ENCODE assay signal across 29 cellular contexts in the genomic region with DNA sequence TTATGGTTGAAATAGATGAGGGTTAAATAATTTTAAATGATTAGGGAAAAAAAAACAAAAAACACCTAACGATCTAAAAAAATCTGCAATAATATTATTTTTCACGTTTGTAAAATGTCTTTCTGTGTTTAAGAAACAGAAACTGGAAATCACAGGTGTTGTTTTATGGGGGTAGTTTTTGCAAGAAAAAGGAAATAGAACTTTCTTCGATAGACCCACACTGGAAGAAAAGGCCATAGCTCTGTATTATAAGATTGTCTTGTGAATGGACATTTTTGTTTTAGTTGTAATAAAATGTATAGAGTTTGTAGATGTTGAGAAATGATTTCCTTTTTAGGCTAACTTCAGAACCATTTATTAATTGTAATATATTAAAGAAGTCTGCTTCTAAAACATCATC. TPM values are rescaled to one million over a fixed set of nuclear protein-coding genes. Genes with fewer than 3 reads are reported as not detected.
DNase-seq lines count a peak whose midpoint lies in the region; ATAC-seq, FAIRE-seq and TF ChIP-seq lines count a peak whose summit lies in the region.
"Had no signal": no experiment of that assay in that cellular context is flagged by ENCODE, and none has a peak within 500 bp of the region (broad histone marks: within the 10 kb centered on the region; RNA-seq: fewer than 3 reads in every experiment).

No MANE protein-coding gene starts in this region.

- H3K4me3 ChIP-seq in GM12865 (ENCODE audit: low read depth, low read length) (no peak overlapping the region), small intestine (ENCODE audit: low read depth in 1 of 2, low read length in 2 of 2) (no peak overlapping the region)
- H3K4me3 ChIP-seq: cardiac muscle cell, coronary artery, esophagus squamous epithelium, left lung, skin epidermis, testis had no signal

- no peaks in the 10 kb centered on the region for H3K27me3 ChIP-seq in small intestine (ENCODE audit: control insufficient read depth in 2 of 2, insufficient read depth in 2 of 2, low read length in 2 of 2)
- H3K27me3 ChIP-seq: cardiac muscle cell, esophagus squamous epithelium, left lung, testis had no signal

- peak; percentile 10 for FAIRE-seq in small intestine (lab: Jason Lieb, UNC)
- FAIRE-seq: frontal cortex, H1, HTR-8/SVneo, urothelium cell line had no signal

- H3K36me3 ChIP-seq in small intestine (ENCODE audit: control insufficient read depth in 2 of 2, insufficient read depth in 2 of 2, low read length in 2 of 2), result no peaks in the 10 kb centered on the region
- H3K36me3 ChIP-seq: cardiac muscle cell, esophagus squamous epithelium, left lung had no signal

- WGBS in small intestine, 3 donors, result 69 to 72% (median 70%) methylated on average over 3 of the region's 3 CpGs

- H3K9me3 ChIP-seq in small intestine (ENCODE audit: control insufficient read depth, low read depth), result no peaks in the 10 kb centered on the region
- H3K9me3 ChIP-seq: esophagus squamous epithelium, left lung, testis had no signal

- ATAC-seq in GM18907 (IDR thresholded peaks at IDR 0.05; ENCODE audit: unreplicated experiment) (no peak), GM19455 (IDR thresholded peaks at IDR 0.05; ENCODE audit: unreplicated experiment) (no peak)
- ATAC-seq: left lung; naive thymus-derived CD4-positive, alpha-beta T cell had no signal

- H3K4me1 ChIP-seq in small intestine (ENCODE audit: control insufficient read depth in 2 of 2, insufficient read depth in 1 of 2, low read depth in 1 of 2, low read length in 1 of 2), result peaks cover 8 to 13% of the 10 kb centered on the region in 2 donors

- TF ChIP-seq CTCF in GM12865 (IDR thresholded peaks at IDR 0.05; ENCODE audit: insufficient read depth, low read depth, low read length, missing control alignments) (no peak), GM20000 (IDR thresholded peaks at IDR 0.05; ENCODE audit: extremely low read depth, missing control alignments) (no peak)

- DNase-seq in GM12865 (ENCODE audit: low read depth), result peak; percentile 40
- DNase-seq in GM20000 (ENCODE audit: low spot score), result peak; percentile 25
- peak; percentile 32 for DNase-seq in NAMALWA (ENCODE audit: low spot score)
- DNase-seq in small intestine, result no peak
- DNase-seq in NCI-H128 (lab: John Stamatoyannopoulos, UW; ENCODE audit: unreplicated experiment), result no peak
- DNase-seq: activated CD4-positive, alpha-beta T cell treated with anti-CD3 and anti-CD28 coated beads, Interleukin-2, amount 50 U/mL, for 48 hours; activated CD8-positive, alpha-beta memory T cell treated with anti-CD3 and anti-CD28 coated beads, Interleukin-2, amount 50 U/mL, for 4 hours; aorta; EL; endodermal cell; esophagus squamous epithelium; hypothalamus; left lung; naive thymus-derived CD4-positive, alpha-beta T cell; NCI-H1930; NCI-H2227 treated with DMSO at 0.1 percent for 48 hours; NCI-H774; OCI-M1; stimulated activated CD4-positive, alpha-beta T cell treated with anti-CD3 and anti-CD28 coated beads, Interleukin-2, amount 100 ng/mL, for 24 hours; testis had no signal

- no peak overlapping the region for H3K27ac ChIP-seq in small intestine (ENCODE audit: low read depth in 1 of 2, low read length in 1 of 2)
- H3K27ac ChIP-seq: cardiac muscle cell, coronary artery, esophagus squamous epithelium, left lung, skin epidermis, testis had no signal

RNA-seq across cellular contexts. Expression of gene CSNK1G3, which starts 5.5 kb away (rescaled TPM):
- 10 to 100 TPM; 16.7 to 21.5 (median 18.9) TPM for polyA plus RNA-seq in small intestine

Comparison
In these comparisons a context has a peak if more than half of its experiments do, and no peak if none do; other contexts are left out.
1. DNase-seq: peak in GM12865 (single experiment), GM20000 (single experiment) and NAMALWA (single experiment); none in small intestine (single experiment) and NCI-H128 (single experiment).